ENCODE assay signal across 1 cellular context in the genomic region with DNA sequence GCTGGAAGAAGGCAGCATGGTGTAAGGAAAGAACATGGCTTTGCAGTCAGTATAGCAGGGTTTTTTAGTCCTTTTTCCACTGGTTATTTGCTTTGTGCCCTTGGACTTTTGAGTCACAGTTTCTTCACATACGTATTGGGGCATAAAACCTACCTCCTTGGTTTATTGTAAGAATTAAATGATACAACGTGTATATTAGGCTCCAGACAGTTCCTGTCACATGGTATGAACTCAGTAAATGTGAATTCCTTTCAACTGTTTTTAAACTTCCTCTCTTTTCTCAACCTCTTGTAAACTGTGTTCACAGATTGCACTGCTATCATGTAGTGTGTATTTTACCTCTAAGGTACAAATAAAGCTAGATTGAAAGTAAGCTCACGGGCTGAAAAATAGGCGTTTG.
TF ChIP-seq lines count a peak whose summit lies in the region.

No MANE protein-coding gene starts in this region.

TF ChIP-seq in SK-N-SH treated with all-trans-retinoic acid at 6 μM for 48 hours, 23 proteins besides CTCF, POLR2A, EP300 and RAD21 (continued from another document):
- TF ChIP-seq, protein P1, sequence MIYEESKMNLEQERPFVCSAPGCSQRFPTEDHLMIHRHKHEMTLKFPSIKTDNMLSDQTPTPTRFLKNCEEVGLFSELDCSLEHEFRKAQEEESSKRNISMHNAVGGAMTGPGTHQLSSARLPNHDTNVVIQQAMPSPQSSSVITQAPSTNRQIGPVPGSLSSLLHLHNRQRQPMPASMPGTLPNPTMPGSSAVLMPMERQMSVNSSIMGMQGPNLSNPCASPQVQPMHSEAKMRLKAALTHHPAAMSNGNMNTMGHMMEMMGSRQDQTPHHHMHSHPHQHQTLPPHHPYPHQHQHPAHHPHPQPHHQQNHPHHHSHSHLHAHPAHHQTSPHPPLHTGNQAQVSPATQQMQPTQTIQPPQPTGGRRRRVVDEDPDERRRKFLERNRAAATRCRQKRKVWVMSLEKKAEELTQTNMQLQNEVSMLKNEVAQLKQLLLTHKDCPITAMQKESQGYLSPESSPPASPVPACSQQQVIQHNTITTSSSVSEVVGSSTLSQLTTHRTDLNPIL (CRISPR knock-in tag; IDR thresholded peaks at IDR 0.05; ENCODE audit: low read depth) = no peak
- no peak for TF ChIP-seq ZNF8 (CRISPR knock-in tag; IDR thresholded peaks at IDR 0.05)
- no peak for TF ChIP-seq ARNTL (CRISPR knock-in tag; IDR thresholded peaks at IDR 0.05; ENCODE audit: borderline replicate concordance, low read depth)
- no peak for TF ChIP-seq ZFP3 (CRISPR knock-in tag; IDR thresholded peaks at IDR 0.05)
